ENCODE assay signal across 1 cellular context in the genomic region with DNA sequence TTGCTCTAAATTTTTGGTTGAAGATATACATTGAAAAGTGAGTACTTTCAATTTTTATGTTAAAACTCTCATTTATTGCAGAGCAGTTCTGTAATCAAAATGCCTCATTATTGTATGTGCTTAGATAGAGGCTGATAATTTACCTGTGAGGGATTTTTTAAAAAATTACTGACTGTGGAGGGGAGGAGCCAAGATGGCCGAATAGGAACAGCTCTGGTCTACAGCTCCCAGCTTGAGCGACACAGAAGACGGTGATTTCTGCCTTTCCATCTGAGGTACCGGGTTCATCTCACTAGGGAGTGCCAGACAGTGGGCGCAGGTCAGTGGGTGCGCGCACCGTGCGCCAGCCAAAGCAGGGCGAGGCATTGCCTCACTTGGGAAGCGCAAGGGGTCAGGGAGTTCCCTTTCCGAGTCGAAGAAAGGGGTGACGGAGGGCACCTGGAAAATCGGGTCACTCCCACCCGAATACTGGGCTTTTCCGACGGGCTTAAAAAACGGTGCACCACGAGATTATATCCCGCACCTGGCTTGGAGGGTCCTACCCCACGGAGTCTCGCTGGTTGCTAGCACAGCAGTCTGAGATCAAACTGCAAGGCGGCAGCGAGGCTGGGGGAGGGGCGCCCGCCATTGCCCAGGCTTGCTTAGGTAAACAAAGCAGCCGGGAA.
TF ChIP-seq lines count a peak whose summit lies in the region.
"Not testable (repeated sequence)": the region's sequence is repeated elsewhere in the genome, so short reads cannot be mapped to it uniquely, and the experiment has no call there.

No MANE protein-coding gene starts in this region.

TF ChIP-seq in K562, 482 proteins besides CTCF, POLR2A, EP300 and RAD21:
- TF ChIP-seq YY1 (IDR thresholded peaks at IDR 0.05; ENCODE audit: borderline replicate concordance in 1 of 3, control insufficient read depth in 1 of 3, extremely low read depth in 1 of 3, insufficient read depth in 3 of 3, insufficient read length in 1 of 3, insufficient replicate concordance in 2 of 3, low read depth in 1 of 3, low read length in 2 of 3) (peak in 1 of 3 experiments; percentile 56), FOXK2 (conservative IDR thresholded peaks at IDR 0.05 in 1 of 2, IDR thresholded peaks at IDR 0.05 in 1 of 2; ENCODE audit: low read depth in 2 of 2) (peak in 1 of 2 experiments; percentile 62; a peak in 2 of 4 replicates), ATF1 (tag; IDR thresholded peaks at IDR 0.05) (0 out of 2 replicates have a peak, but pooled peaks have one; percentile 23), FOXA3 (CRISPR knock-in tag; conservative IDR thresholded peaks at IDR 0.05 in 1 of 2, IDR thresholded peaks at IDR 0.05 in 1 of 2) (peak in 1 of 2 experiments; percentile 80; a peak in 2 of 4 replicates)
- TF ChIP-seq ATF1 (CRISPR knock-in tag; IDR thresholded peaks at IDR 0.05), result not testable (repeated sequence)
